In the genomic region with DNA sequence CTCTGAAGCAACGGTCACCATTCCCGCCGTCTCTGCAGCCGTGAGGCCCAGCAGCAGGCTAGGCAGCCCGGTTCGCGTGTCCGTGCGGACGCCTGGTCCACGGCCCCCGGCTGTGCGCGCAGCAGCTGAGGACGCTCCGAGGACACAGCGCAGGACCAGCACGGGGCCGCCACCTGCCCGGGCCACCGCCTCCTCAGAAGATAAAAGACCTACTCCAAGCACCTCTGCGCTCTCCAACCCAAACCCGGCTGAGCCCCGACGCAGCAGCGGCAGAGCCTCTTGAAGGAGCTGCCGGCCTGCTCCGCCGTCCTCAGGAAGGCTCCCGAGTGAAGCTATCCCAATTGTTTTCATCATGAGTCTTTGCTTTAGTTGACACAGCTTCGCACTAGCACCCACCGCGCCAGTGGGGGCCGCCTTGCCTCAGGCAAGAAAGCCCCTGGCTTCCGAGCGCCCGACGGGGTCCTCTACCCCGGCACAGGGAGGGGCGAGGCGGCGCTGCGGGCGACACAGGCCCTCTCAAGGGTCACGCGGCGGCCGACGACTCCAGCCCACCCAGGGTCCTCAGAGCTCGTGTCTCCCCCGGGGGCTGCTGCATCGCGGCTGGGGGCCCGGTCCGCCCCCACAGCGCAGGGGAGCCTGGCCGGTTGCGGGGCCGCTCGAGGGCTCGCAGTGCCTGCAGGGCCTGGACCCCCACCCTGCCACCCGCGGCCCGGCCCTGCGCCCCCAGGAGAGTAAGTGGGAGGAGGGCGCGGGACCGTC, we compare ENCODE assay signal across 1 cellular context.
TF ChIP-seq lines count a peak whose summit lies in the region.

No MANE protein-coding gene starts in this region.

TF ChIP-seq in K562, 482 proteins besides CTCF, POLR2A, EP300 and RAD21 (continued from another document):
- TF ChIP-seq KDM5B (IDR thresholded peaks at IDR 0.05; ENCODE audit: insufficient replicate concordance, low read depth, low read length) (no peak), HMG20A (CRISPR knock-in tag; conservative IDR thresholded peaks at IDR 0.05) (no peak), TEAD1 (CRISPR knock-in tag; IDR thresholded peaks at IDR 0.05) (no peak; a peak in 1 of 4 replicates), NR3C1 (CRISPR knock-in tag; IDR thresholded peaks at IDR 0.05) (peak; percentile 71; the same call in 1 of the 2 replicates), FOXA3 (CRISPR knock-in tag; conservative IDR thresholded peaks at IDR 0.05 in 1 of 2, IDR thresholded peaks at IDR 0.05 in 1 of 2) (peak in 1 of 2 experiments; percentile 45; a peak in 1 of 4 replicates), CHCHD3 (CRISPR knock-in tag; IDR thresholded peaks at IDR 0.05) (no peak), ZNF583 (CRISPR knock-in tag; IDR thresholded peaks at IDR 0.05) (no peak), NCOA4 (IDR thresholded peaks at IDR 0.05; ENCODE audit: partially characterized antibody) (no peak), SMARCA5 (IDR thresholded peaks at IDR 0.05) (no peak), DDX20 (tag; IDR thresholded peaks at IDR 0.05; ENCODE audit: low read depth) (no peak), SMAD3 (CRISPR knock-in tag; conservative IDR thresholded peaks at IDR 0.05) (no peak), LCOR (CRISPR knock-in tag; IDR thresholded peaks at IDR 0.05) (no peak), TFAP4 (CRISPR knock-in tag; IDR thresholded peaks at IDR 0.05; ENCODE audit: borderline replicate concordance) (peak; percentile 51; the same call in 1 of the 2 replicates), CXXC5 (CRISPR knock-in tag; IDR thresholded peaks at IDR 0.05) (0 out of 2 replicates have a peak, but pooled peaks have one; percentile 38), IRF1 (CRISPR knock-in tag; IDR thresholded peaks at IDR 0.05; ENCODE audit: borderline replicate concordance) (no peak), ARID2 (IDR thresholded peaks at IDR 0.05) (no peak), ZNF224 (CRISPR knock-in tag; IDR thresholded peaks at IDR 0.05) (no peak), NR2F6 (CRISPR knock-in tag; IDR thresholded peaks at IDR 0.05) (no peak), FOXM1 (IDR thresholded peaks at IDR 0.05; ENCODE audit: low read depth) (no peak), FOXM1 (CRISPR knock-in tag; IDR thresholded peaks at IDR 0.05; ENCODE audit: low read depth) (no peak), RFX7 (CRISPR knock-in tag; IDR thresholded peaks at IDR 0.05) (no peak), NRF1 (conservative IDR thresholded peaks at IDR 0.05 in 1 of 2, IDR thresholded peaks at IDR 0.05 in 1 of 2) (peak; percentile 52; a peak in 3 of 4 replicates), TEAD4 (IDR thresholded peaks at IDR 0.05; ENCODE audit: low read length) (no peak), TEAD4 (CRISPR knock-in tag; IDR thresholded peaks at IDR 0.05; ENCODE audit: borderline replicate concordance) (0 out of 2 replicates have a peak, but pooled peaks have one; percentile 33), RNF2 (IDR thresholded peaks at IDR 0.05) (no peak), YY1 (IDR thresholded peaks at IDR 0.05; ENCODE audit: borderline replicate concordance in 1 of 3, control insufficient read depth in 1 of 3, extremely low read depth in 1 of 3, insufficient read depth in 3 of 3, insufficient read length in 1 of 3, insufficient replicate concordance in 2 of 3, low read depth in 1 of 3, low read length in 2 of 3) (peak in 1 of 3 experiments; percentile 7), CHD1 (IDR thresholded peaks at IDR 0.05; ENCODE audit: low read length) (peak; percentile 41), CCAR2 (IDR thresholded peaks at IDR 0.05; ENCODE audit: low read depth, low read length) (no peak), HNRNPLL (IDR thresholded peaks at IDR 0.05; ENCODE audit: low read depth, low read length, poor library complexity, severe bottlenecking) (no peak), XRCC4 (IDR thresholded peaks at IDR 0.05; ENCODE audit: extremely low read depth, insufficient read depth, insufficient read length) (no peak), ESRRB (CRISPR knock-in tag; IDR thresholded peaks at IDR 0.05; ENCODE audit: borderline replicate concordance) (no peak), ATF3 (IDR thresholded peaks at IDR 0.05) (no peak), ATF3 (CRISPR knock-in tag; conservative IDR thresholded peaks at IDR 0.05) (no peak)
- TF ChIP-seq, protein P1, sequence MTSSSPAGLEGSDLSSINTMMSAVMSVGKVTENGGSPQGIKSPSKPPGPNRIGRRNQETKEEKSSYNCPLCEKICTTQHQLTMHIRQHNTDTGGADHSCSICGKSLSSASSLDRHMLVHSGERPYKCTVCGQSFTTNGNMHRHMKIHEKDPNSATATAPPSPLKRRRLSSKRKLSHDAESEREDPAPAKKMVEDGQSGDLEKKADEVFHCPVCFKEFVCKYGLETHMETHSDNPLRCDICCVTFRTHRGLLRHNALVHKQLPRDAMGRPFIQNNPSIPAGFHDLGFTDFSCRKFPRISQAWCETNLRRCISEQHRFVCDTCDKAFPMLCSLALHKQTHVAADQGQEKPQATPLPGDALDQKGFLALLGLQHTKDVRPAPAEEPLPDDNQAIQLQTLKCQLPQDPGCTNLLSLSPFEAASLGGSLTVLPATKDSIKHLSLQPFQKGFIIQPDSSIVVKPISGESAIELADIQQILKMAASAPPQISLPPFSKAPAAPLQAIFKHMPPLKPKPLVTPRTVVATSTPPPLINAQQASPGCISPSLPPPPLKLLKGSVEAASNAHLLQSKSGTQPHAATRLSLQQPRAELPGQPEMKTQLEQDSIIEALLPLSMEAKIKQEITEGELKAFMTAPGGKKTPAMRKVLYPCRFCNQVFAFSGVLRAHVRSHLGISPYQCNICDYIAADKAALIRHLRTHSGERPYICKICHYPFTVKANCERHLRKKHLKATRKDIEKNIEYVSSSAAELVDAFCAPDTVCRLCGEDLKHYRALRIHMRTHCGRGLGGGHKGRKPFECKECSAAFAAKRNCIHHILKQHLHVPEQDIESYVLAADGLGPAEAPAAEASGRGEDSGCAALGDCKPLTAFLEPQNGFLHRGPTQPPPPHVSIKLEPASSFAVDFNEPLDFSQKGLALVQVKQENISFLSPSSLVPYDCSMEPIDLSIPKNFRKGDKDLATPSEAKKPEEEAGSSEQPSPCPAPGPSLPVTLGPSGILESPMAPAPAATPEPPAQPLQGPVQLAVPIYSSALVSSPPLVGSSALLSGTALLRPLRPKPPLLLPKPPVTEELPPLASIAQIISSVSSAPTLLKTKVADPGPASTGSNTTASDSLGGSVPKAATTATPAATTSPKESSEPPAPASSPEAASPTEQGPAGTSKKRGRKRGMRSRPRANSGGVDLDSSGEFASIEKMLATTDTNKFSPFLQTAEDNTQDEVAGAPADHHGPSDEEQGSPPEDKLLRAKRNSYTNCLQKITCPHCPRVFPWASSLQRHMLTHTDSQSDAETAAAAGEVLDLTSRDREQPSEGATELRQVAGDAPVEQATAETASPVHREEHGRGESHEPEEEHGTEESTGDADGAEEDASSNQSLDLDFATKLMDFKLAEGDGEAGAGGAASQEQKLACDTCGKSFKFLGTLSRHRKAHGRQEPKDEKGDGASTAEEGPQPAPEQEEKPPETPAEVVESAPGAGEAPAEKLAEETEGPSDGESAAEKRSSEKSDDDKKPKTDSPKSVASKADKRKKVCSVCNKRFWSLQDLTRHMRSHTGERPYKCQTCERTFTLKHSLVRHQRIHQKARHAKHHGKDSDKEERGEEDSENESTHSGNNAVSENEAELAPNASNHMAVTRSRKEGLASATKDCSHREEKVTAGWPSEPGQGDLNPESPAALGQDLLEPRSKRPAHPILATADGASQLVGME (CRISPR knock-in tag; IDR thresholded peaks at IDR 0.05) = no peak
- TF ChIP-seq, protein P2, sequence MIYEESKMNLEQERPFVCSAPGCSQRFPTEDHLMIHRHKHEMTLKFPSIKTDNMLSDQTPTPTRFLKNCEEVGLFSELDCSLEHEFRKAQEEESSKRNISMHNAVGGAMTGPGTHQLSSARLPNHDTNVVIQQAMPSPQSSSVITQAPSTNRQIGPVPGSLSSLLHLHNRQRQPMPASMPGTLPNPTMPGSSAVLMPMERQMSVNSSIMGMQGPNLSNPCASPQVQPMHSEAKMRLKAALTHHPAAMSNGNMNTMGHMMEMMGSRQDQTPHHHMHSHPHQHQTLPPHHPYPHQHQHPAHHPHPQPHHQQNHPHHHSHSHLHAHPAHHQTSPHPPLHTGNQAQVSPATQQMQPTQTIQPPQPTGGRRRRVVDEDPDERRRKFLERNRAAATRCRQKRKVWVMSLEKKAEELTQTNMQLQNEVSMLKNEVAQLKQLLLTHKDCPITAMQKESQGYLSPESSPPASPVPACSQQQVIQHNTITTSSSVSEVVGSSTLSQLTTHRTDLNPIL (CRISPR knock-in tag; IDR thresholded peaks at IDR 0.05) = no peak
TF ChIP-seq in K562: peak in this region for 30.
